8 cellular contexts compared by ENCODE assay signal in genomic region chr14:77580964-77581505, GRCh38. TPM values are rescaled to one million over a fixed set of nuclear protein-coding genes. Genes with fewer than 3 reads are reported as not detected.
A peak's percentile ranks its signal among the peaks of the same experiment; 100 is the strongest.
DNase-seq lines count a peak whose midpoint lies in the region; ATAC-seq and TF ChIP-seq lines count a peak whose summit lies in the region.

No MANE protein-coding gene starts in this region.

- H3K9me2 ChIP-seq in hepatocyte (replicated peaks; ENCODE audit: insufficient read depth) = no peaks in the 10 kb centered on the region

- H3K4me1 Mint-ChIP-seq in T-cell = peaks cover 31 to 45% (median 33%) of the 10 kb centered on the region in 3 donors

- TF ChIP-seq CTCF in hepatocyte (IDR thresholded peaks at IDR 0.05; ENCODE audit: poor library complexity) = no peak
- no peak for TF ChIP-seq CTCF in gastrocnemius medialis (IDR thresholded peaks at IDR 0.05 in 4 of 5, conservative IDR thresholded peaks at IDR 0.05 in 1 of 5)

- H3K4me1 ChIP-seq in hepatocyte (ENCODE audit: insufficient read depth) (no peaks in the 10 kb centered on the region), gastrocnemius medialis (peaks cover 18 to 22% of the 10 kb centered on the region in 2 donors)

- 48% methylated on average over 4 of the region's 4 CpGs for WGBS in hepatocyte (ENCODE audit: low lambda C conversion rate, missing lambda C conversion rate)

- H3K36me3 ChIP-seq in hepatocyte (replicated peaks; ENCODE audit: insufficient read depth, low read depth) = no peaks in the 10 kb centered on the region
- H3K36me3 ChIP-seq in gastrocnemius medialis = peaks cover 0 to 6% of the 10 kb centered on the region in 2 donors

- TF ChIP-seq POLR2A in gastrocnemius medialis (IDR thresholded peaks at IDR 0.05) = no peak

- intact Hi-C loops in gastrocnemius medialis (cut with DNase I; ENCODE audit: low total_unique reads) = no loop called here

- H3K4me2 ChIP-seq in hepatocyte = peak overlapping the region; percentile 42

- CTCF ChIA-PET in T-cell (lab: Charles Lee) = interaction anchor here (0.5 to 1.1 kb wide), 7 partner anchors 12 to 276 kb away, joined by 3 to 4 read pairs (median 3); no protein-coding TSS in a partner anchor

- H3K9me3 ChIP-seq in hepatocyte (ENCODE audit: low read depth) (no peaks in the 10 kb centered on the region), gastrocnemius medialis (no peaks in the 10 kb centered on the region)

- peak overlapping the region; percentile 57 to 65 (median 60) for H3K4me3 Mint-ChIP-seq in T-cell

- H3K9me3 Mint-ChIP-seq in T-cell = no peaks in the 10 kb centered on the region

- H2AFZ ChIP-seq in hepatocyte = no peak overlapping the region

- ATAC-seq in GM19463 (IDR thresholded peaks at IDR 0.05; ENCODE audit: unreplicated experiment) (peak; percentile 97), HG03457 (IDR thresholded peaks at IDR 0.05; ENCODE audit: unreplicated experiment) (peak; percentile 90), T-cell (replicated peaks in 1 of 4) (peak; percentile 61 to 84 (median 68)), gastrocnemius medialis (no peak)

- H3K27ac ChIP-seq in hepatocyte (peak overlapping the region; percentile 4), gastrocnemius medialis (peak overlapping the region in 1 of 4 donors; percentile 13)

- H3K79me2 ChIP-seq in hepatocyte = peaks cover 66% of the 10 kb centered on the region

- H3K27me3 ChIP-seq in hepatocyte (no peaks in the 10 kb centered on the region), gastrocnemius medialis (no peaks in the 10 kb centered on the region)

- H3K36me3 Mint-ChIP-seq in T-cell = peaks cover 22% of the 10 kb centered on the region

- peak overlapping the region; percentile 84 to 87 for H3K27ac Mint-ChIP-seq in T-cell

- H4K20me1 ChIP-seq in hepatocyte (ENCODE audit: insufficient read depth, poor library complexity, severe bottlenecking) = no peaks in the 10 kb centered on the region

- no peaks in the 10 kb centered on the region for H3K27me3 Mint-ChIP-seq in T-cell

- peak; percentile 85 for DNase-seq in EH (ENCODE audit: low read depth)
- DNase-seq in T-cell = peak in 4 of 34 experiments; percentile 3 to 25 (median 4)
- peak; percentile 21 for DNase-seq in hepatocyte (ENCODE audit: low spot score)
- DNase-seq in stimulated activated CD4-positive, alpha-beta T cell treated with anti-CD3 and anti-CD28 coated beads, Interleukin-2, amount 100 ng/mL, for 24 hours = no peak
- DNase-seq in activated gamma-delta T cell (lab: John Stamatoyannopoulos, UW) = no peak
- DNase-seq in gastrocnemius medialis = no peak

- in situ Hi-C loops in gastrocnemius medialis (cut with MboI; ENCODE audit: low sequenced_read_pairs in 4 of 4) = no loop called here

- H3K4me3 ChIP-seq in hepatocyte (no peak overlapping the region), gastrocnemius medialis (peak overlapping the region in 1 of 4 donors; percentile 1)

- POLR2A ChIA-PET in T-cell (lab: Charles Lee) = interaction anchor here (0.6 to 0.7 kb wide), 5 partner anchors 21 to 548 kb away, joined by 3 to 6 read pairs (median 3); no protein-coding TSS in a partner anchor

RNA-seq across cellular contexts. Expression of gene SPTLC2, which starts 35.4 kb away (rescaled TPM):
- 10 to 100 TPM; 20.8 to 33.7 (median 26.2) TPM for total RNA-seq in T-cell
- total RNA-seq in hepatocyte = 33.6 and 34.3 TPM in 2 replicates
- polyA plus RNA-seq in hepatocyte = 31.4 and 34.2 TPM in 2 replicates
- total RNA-seq in gastrocnemius medialis = 10 to 100 TPM in 1 of 4 donors, 1 to 10 TPM in 3; 6.5 to 10.4 (median 7.0) TPM

Comparison
In these comparisons a context has a peak if more than half of its experiments do, and no peak if none do; other contexts are left out.
1. DNase-seq: peak in EH (single experiment) and hepatocyte (single experiment); none in stimulated activated CD4-positive, alpha-beta T cell treated with anti-CD3 and anti-CD28 coated beads, Interleukin-2, amount 100 ng/mL, for 24 hours (0 of 2), activated gamma-delta T cell (single experiment) and gastrocnemius medialis (0 of 2).
2. ATAC-seq: peak in GM19463 (single experiment), HG03457 (single experiment) and T-cell (4 of 4); none in gastrocnemius medialis (0 of 2).